In genomic region chr19:31818740-31819228, GRCh38 we compare ENCODE assay signal across 16 cellular contexts.
A peak's percentile ranks its signal among the peaks of the same experiment; 100 is the strongest.
DNase-seq lines count a peak whose midpoint lies in the region; ATAC-seq and TF ChIP-seq lines count a peak whose summit lies in the region.
"Had no signal": no experiment of that assay in that cellular context is flagged by ENCODE, and none has a peak within 500 bp of the region (broad histone marks: within the 10 kb centered on the region; RNA-seq: fewer than 3 reads in every experiment).

No MANE protein-coding gene starts in this region.

- H3K36me3 Mint-ChIP-seq in GM23338 (ENCODE audit: low read depth) (no peaks in the 10 kb centered on the region), brain (no peaks in the 10 kb centered on the region), nephron progenitor cell (ENCODE audit: low read depth) (no peaks in the 10 kb centered on the region), type B pancreatic cell (no peaks in the 10 kb centered on the region)
- no peaks in the 10 kb centered on the region for H3K36me3 Mint-ChIP-seq in activated CD4-positive, alpha-beta T cell treated with anti-CD3 and anti-CD28 coated beads for 36 hours (ENCODE audit: low read depth)
- H3K36me3 Mint-ChIP-seq: CD8-positive, alpha-beta T cell had no signal

- BruUV-seq in OCI-LY7 (replicated peaks; lab: Mats Ljungman, UMichigan): no TSS peak

- H3K27me3 ChIP-seq in GM23338 (ENCODE audit: insufficient read depth): no peaks in the 10 kb centered on the region
- no peaks in the 10 kb centered on the region for H3K27me3 ChIP-seq in iPS-18a (ENCODE audit: control insufficient read depth, insufficient read depth, low read length)
- H3K27me3 ChIP-seq: MG63 had no signal

- peak overlapping the region; percentile 56; the same call in 1 of the 2 replicates for H2AFZ ChIP-seq in GM23338
- no peak overlapping the region for H2AFZ ChIP-seq in OCI-LY7 (ENCODE audit: low read length)

- POLR2A ChIA-PET in activated CD4-positive, alpha-beta T cell treated with anti-CD3 and anti-CD28 coated beads for 36 hours (lab: Charles Lee): no interaction called here
- POLR2A ChIA-PET in OCI-LY7 (lab: Charles Lee): interaction anchor here (0.7 kb wide), 1 partner anchor 44 kb away, joined by 3 read pairs; no protein-coding TSS in a partner anchor

- no peak overlapping the region for H3K9ac ChIP-seq in iPS-18a (ENCODE audit: low read length)

- no peaks in the 10 kb centered on the region for H3K36me3 ChIP-seq in GM23338 (ENCODE audit: insufficient read depth)
- H3K36me3 ChIP-seq in iPS-18a (ENCODE audit: control insufficient read depth, low read depth, low read length): no peaks in the 10 kb centered on the region
- H3K36me3 ChIP-seq in OCI-LY7 (ENCODE audit: insufficient read depth, low read length): no peaks in the 10 kb centered on the region
- H3K36me3 ChIP-seq: MG63 had no signal

- H3K9me3 Mint-ChIP-seq in GM23338 (peaks cover 5% of the 10 kb centered on the region; the same call in 2 of the 3 replicates), brain (peaks cover 0 to 9% (median 4%) of the 10 kb centered on the region in 5 experiments), nephron progenitor cell (no peaks in the 10 kb centered on the region), type B pancreatic cell (no peaks in the 10 kb centered on the region)
- peaks cover 3% of the 10 kb centered on the region for H3K9me3 Mint-ChIP-seq in activated CD4-positive, alpha-beta T cell treated with anti-CD3 and anti-CD28 coated beads for 36 hours (ENCODE audit: low read depth)

- ATAC-seq in GM23338: peak; percentile 29; the same call in 1 of the 3 replicates
- no peak for ATAC-seq in activated CD4-positive, alpha-beta T cell treated with anti-CD3 and anti-CD28 coated beads for 36 hours
- ATAC-seq: CD8-positive, alpha-beta T cell; HCT116; PC-3 had no signal

- H3K4me1 Mint-ChIP-seq in GM23338 (peaks cover 12% of the 10 kb centered on the region), brain (peaks cover 36% of the 10 kb centered on the region), nephron progenitor cell (no peaks in the 10 kb centered on the region), type B pancreatic cell (ENCODE audit: unreplicated experiment) (no peaks in the 10 kb centered on the region)
- no peaks in the 10 kb centered on the region for H3K4me1 Mint-ChIP-seq in activated CD4-positive, alpha-beta T cell treated with anti-CD3 and anti-CD28 coated beads for 36 hours

- H3K4me3 Mint-ChIP-seq in GM23338: no peak overlapping the region
- H3K4me3 Mint-ChIP-seq in brain: peak overlapping the region in 2 of 5 experiments; percentile 0 to 8
- no peak overlapping the region for H3K4me3 Mint-ChIP-seq in nephron progenitor cell
- no peak overlapping the region for H3K4me3 Mint-ChIP-seq in type B pancreatic cell
- H3K4me3 Mint-ChIP-seq in activated CD4-positive, alpha-beta T cell treated with anti-CD3 and anti-CD28 coated beads for 36 hours: no peak overlapping the region
- H3K4me3 Mint-ChIP-seq: CD8-positive, alpha-beta T cell had no signal

- in situ Hi-C loops in GM13977 (cut with MboI; ENCODE audit: low pct_unique_long_range_greater_than_20kb, low sequenced_read_pairs, unreplicated experiment): no loop called here

- DNase-seq in GM23338 (ENCODE audit: low spot score) (peak; percentile 32), nephron progenitor cell (no peak), GM13977 (ENCODE audit: low spot score) (no peak), type B pancreatic cell (ENCODE audit: extremely low spot score, unreplicated experiment) (no peak), OCI-LY7 (ENCODE audit: low spot score) (no peak)
- no peak for DNase-seq in activated CD4-positive, alpha-beta T cell treated with anti-CD3 and anti-CD28 coated beads for 36 hours
- DNase-seq: AML-193; CD8-positive, alpha-beta T cell; MG63; NCI-H187; NCI-H446; PC-3 had no signal

- H3K4me3 ChIP-seq in GM23338 (no peak overlapping the region), iPS-18a (ENCODE audit: low read length) (no peak overlapping the region), OCI-LY7 (ENCODE audit: low read depth, low read length, poor library complexity, severe bottlenecking) (no peak overlapping the region)
- H3K4me3 ChIP-seq: MG63 had no signal

- CTCF ChIA-PET in activated CD4-positive, alpha-beta T cell treated with anti-CD3 and anti-CD28 coated beads for 36 hours (lab: Charles Lee): interaction anchor here (0.6 kb wide), 1 partner anchor 334 kb away, joined by 3 read pairs; no protein-coding TSS in a partner anchor
- CTCF ChIA-PET in OCI-LY7 (lab: Charles Lee; ENCODE audit: unreplicated experiment): no interaction called here

- no peak overlapping the region for H3K27ac ChIP-seq in GM23338 (ENCODE audit: low read depth)
- H3K27ac ChIP-seq in iPS-18a (ENCODE audit: low read length): peak overlapping the region; percentile 3
- H3K27ac ChIP-seq in OCI-LY7 (ENCODE audit: low read depth, low read length, poor library complexity, severe bottlenecking): no peak overlapping the region
- H3K27ac ChIP-seq: RWPE1 had no signal

- H3K79me2 ChIP-seq in GM23338 (replicated peaks; ENCODE audit: insufficient read depth) (no peaks in the 10 kb centered on the region), OCI-LY7 (ENCODE audit: insufficient read depth, low read depth, low read length) (no peaks in the 10 kb centered on the region)

- H4K20me1 ChIP-seq in GM23338 (replicated peaks; ENCODE audit: insufficient read depth) (no peaks in the 10 kb centered on the region), OCI-LY7 (ENCODE audit: insufficient read depth, low read length) (no peaks in the 10 kb centered on the region)

- H3K27me3 Mint-ChIP-seq in GM23338 (ENCODE audit: insufficient read depth, low read depth, poor library complexity): peaks cover 6% of the 10 kb centered on the region
- H3K27me3 Mint-ChIP-seq in brain: peaks cover 11% of the 10 kb centered on the region
- H3K27me3 Mint-ChIP-seq in nephron progenitor cell (ENCODE audit: low read depth, poor library complexity): peaks cover 5% of the 10 kb centered on the region
- H3K27me3 Mint-ChIP-seq in type B pancreatic cell: peaks cover 10% of the 10 kb centered on the region
- no peaks in the 10 kb centered on the region for H3K27me3 Mint-ChIP-seq in activated CD4-positive, alpha-beta T cell treated with anti-CD3 and anti-CD28 coated beads for 36 hours

- peaks cover 16% of the 10 kb centered on the region; the same call in 1 of the 2 replicates for H3K4me1 ChIP-seq in GM23338 (ENCODE audit: insufficient read depth)
- peaks cover 7% of the 10 kb centered on the region for H3K4me1 ChIP-seq in iPS-18a (ENCODE audit: control insufficient read depth, low read depth, low read length)
- no peaks in the 10 kb centered on the region for H3K4me1 ChIP-seq in OCI-LY7 (ENCODE audit: insufficient read depth, low read length, poor library complexity, severe bottlenecking)

- H3K4me2 ChIP-seq in GM23338: peak overlapping the region; percentile 30
- H3K4me2 ChIP-seq in OCI-LY7 (ENCODE audit: low read length): no peak overlapping the region

- TF ChIP-seq CTCF in GM23338 (conservative IDR thresholded peaks at IDR 0.05; ENCODE audit: low read depth in 2 of 2) (no peak), brain (conservative IDR thresholded peaks at IDR 0.05) (no peak), nephron progenitor cell (IDR thresholded peaks at IDR 0.05) (no peak), GM13977 (IDR thresholded peaks at IDR 0.05; ENCODE audit: extremely low read depth, insufficient read depth, missing control alignments) (no peak), type B pancreatic cell (conservative IDR thresholded peaks at IDR 0.05) (no peak), OCI-LY7 (conservative IDR thresholded peaks at IDR 0.05; ENCODE audit: low read length) (no peak)

- H3F3A ChIP-seq in GM23338 (replicated peaks; ENCODE audit: low read depth): no peaks in the 10 kb centered on the region

- H3K9me2 ChIP-seq in GM23338 (ENCODE audit: insufficient read depth): 0 out of 2 replicates have a peak, but pooled peaks cover 8% of the 10 kb centered on the region
- H3K9me2 ChIP-seq in OCI-LY7 (ENCODE audit: insufficient read depth, low read length): no peaks in the 10 kb centered on the region

- no peaks in the 10 kb centered on the region for H3K9me3 ChIP-seq in iPS-18a (ENCODE audit: control insufficient read depth, low read depth, low read length)
- H3K9me3 ChIP-seq in OCI-LY7 (ENCODE audit: low read length): no peaks in the 10 kb centered on the region
- H3K9me3 ChIP-seq: MG63 had no signal

- intact Hi-C loops in activated CD4-positive, alpha-beta T cell treated with anti-CD3 and anti-CD28 coated beads for 36 hours (cut with DNase I, micrococcal nuclease): no loop called here
- intact Hi-C loops in OCI-LY7 (cut with micrococcal nuclease; ENCODE audit: unreplicated experiment): no loop called here

- H3K27ac Mint-ChIP-seq in GM23338: peak overlapping the region; percentile 68
- peak overlapping the region; percentile 30 to 95 (median 81) for H3K27ac Mint-ChIP-seq in brain
- peak overlapping the region; percentile 17 for H3K27ac Mint-ChIP-seq in nephron progenitor cell
- H3K27ac Mint-ChIP-seq in type B pancreatic cell: no peak overlapping the region
- H3K27ac Mint-ChIP-seq in activated CD4-positive, alpha-beta T cell treated with anti-CD3 and anti-CD28 coated beads for 36 hours: no peak overlapping the region
- H3K27ac Mint-ChIP-seq: CD8-positive, alpha-beta T cell had no signal

TF ChIP-seq in GM23338, 12 proteins besides CTCF, POLR2A, EP300 and RAD21 (continues in another document):
- TF ChIP-seq ZNF331 (CRISPR knock-in tag; IDR thresholded peaks at IDR 0.05; ENCODE audit: low read depth) (no peak), STAT1 (IDR thresholded peaks at IDR 0.05; ENCODE audit: unreplicated experiment) (no peak), ETS1 (IDR thresholded peaks at IDR 0.05) (no peak), NANOG (IDR thresholded peaks at IDR 0.05; ENCODE audit: borderline replicate concordance) (no peak), CREB1 (CRISPR knock-in tag; IDR thresholded peaks at IDR 0.05; ENCODE audit: low read depth) (no peak)

Comparison
In these comparisons a context has a peak if more than half of its experiments do, and no peak if none do; other contexts are left out.
1. H3K27ac Mint-ChIP-seq: peak in GM23338 (single experiment), brain (5 of 5) and nephron progenitor cell (single experiment); none in type B pancreatic cell (single experiment) and activated CD4-positive, alpha-beta T cell treated with anti-CD3 and anti-CD28 coated beads for 36 hours (single experiment).